In genomic region chr2:239101807-239102206, GRCh38 we compare ENCODE assay signal across 1 cellular context.
TF ChIP-seq lines count a peak whose summit lies in the region.

No MANE protein-coding gene starts in this region.

TF ChIP-seq in WTC11, 78 proteins besides CTCF, POLR2A, EP300 and RAD21 (continued from another document):
- TF ChIP-seq, protein P1, sequence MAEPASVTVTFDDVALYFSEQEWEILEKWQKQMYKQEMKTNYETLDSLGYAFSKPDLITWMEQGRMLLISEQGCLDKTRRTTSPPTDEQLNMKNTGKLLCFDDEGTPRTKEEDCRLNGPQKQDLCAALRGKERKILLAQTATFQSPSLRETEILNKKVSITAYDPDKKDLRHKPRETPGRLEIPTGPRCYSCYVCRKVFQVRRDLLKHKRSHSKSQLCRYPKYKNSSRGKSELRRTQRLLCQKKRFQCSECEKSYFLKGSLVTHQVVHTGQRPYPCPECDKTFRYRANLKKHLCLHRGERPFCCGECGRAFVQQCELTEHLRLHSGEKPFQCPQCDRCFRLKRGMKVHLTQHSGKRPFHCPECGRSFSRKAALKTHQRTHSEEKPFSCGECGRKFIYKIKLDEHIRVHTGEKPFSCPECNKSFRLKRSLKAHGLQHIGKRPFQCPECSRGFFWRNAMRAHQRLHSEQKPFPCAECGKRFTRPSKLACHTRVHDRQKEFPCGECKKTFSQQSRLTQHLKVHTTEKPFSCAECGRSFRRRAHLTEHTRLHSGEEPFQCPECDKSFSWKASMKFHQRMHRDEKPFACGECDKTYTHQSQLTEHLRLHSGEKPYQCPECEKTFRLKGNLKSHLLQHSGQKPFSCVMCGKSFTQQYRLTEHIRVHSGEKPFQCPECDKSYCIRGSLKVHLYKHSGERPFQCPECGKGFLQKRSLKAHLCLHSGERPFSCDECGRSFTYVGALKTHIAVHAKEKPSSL (CRISPR knock-in tag; conservative IDR thresholded peaks at IDR 0.05): no peak
- no peak for TF ChIP-seq KAT7 (CRISPR knock-in tag; IDR thresholded peaks at IDR 0.05; ENCODE audit: borderline replicate concordance)
- TF ChIP-seq CREB1 (CRISPR knock-in tag; IDR thresholded peaks at IDR 0.05): no peak
- TF ChIP-seq ELF4 (CRISPR knock-in tag; IDR thresholded peaks at IDR 0.05; ENCODE audit: low read depth): no peak
- no peak for TF ChIP-seq ZNF219 (CRISPR knock-in tag; IDR thresholded peaks at IDR 0.05; ENCODE audit: borderline replicate concordance)
- no peak for TF ChIP-seq CREM (CRISPR knock-in tag; IDR thresholded peaks at IDR 0.05)
- TF ChIP-seq ZNF396 (CRISPR knock-in tag; IDR thresholded peaks at IDR 0.05; ENCODE audit: borderline replicate concordance): no peak
- no peak for TF ChIP-seq USF2 (CRISPR knock-in tag; IDR thresholded peaks at IDR 0.05)
- TF ChIP-seq, protein P2, sequence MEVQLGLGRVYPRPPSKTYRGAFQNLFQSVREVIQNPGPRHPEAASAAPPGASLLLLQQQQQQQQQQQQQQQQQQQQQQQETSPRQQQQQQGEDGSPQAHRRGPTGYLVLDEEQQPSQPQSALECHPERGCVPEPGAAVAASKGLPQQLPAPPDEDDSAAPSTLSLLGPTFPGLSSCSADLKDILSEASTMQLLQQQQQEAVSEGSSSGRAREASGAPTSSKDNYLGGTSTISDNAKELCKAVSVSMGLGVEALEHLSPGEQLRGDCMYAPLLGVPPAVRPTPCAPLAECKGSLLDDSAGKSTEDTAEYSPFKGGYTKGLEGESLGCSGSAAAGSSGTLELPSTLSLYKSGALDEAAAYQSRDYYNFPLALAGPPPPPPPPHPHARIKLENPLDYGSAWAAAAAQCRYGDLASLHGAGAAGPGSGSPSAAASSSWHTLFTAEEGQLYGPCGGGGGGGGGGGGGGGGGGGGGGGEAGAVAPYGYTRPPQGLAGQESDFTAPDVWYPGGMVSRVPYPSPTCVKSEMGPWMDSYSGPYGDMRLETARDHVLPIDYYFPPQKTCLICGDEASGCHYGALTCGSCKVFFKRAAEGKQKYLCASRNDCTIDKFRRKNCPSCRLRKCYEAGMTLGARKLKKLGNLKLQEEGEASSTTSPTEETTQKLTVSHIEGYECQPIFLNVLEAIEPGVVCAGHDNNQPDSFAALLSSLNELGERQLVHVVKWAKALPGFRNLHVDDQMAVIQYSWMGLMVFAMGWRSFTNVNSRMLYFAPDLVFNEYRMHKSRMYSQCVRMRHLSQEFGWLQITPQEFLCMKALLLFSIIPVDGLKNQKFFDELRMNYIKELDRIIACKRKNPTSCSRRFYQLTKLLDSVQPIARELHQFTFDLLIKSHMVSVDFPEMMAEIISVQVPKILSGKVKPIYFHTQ (CRISPR knock-in tag; IDR thresholded peaks at IDR 0.05): no peak
TF ChIP-seq in WTC11: peak in this region for 0.
